ENCODE assay signal across 15 cellular contexts in genomic region chr10:119336599-119336998, GRCh38.
DNase-seq lines count a peak whose midpoint lies in the region; ATAC-seq, FAIRE-seq and TF ChIP-seq lines count a peak whose summit lies in the region.
"Had no signal": no experiment of that assay in that cellular context is flagged by ENCODE, and none has a peak within 500 bp of the region (broad histone marks: within the 10 kb centered on the region; RNA-seq: fewer than 3 reads in every experiment).

No MANE protein-coding gene starts in this region.

- H3K9me3 ChIP-seq in liver (ENCODE audit: control insufficient read depth in 4 of 4, low read length in 3 of 4) (no peaks in the 10 kb centered on the region), HepG2 (ENCODE audit: low read length) (no peaks in the 10 kb centered on the region), left ventricle myocardium inferior (replicated peaks) (no peaks in the 10 kb centered on the region), neural progenitor cell (ENCODE audit: low read depth) (no peaks in the 10 kb centered on the region)
- H3K9me3 ChIP-seq: BLaER1 treated with 17β-estradiol and CSF1 and Interleukin-3, amounts not matched to agents 10 nM and 100 nM; Peyer's patch had no signal

- H2AFZ ChIP-seq in HepG2 (ENCODE audit: low read length) (no peak overlapping the region), neural progenitor cell (replicated peaks) (no peak overlapping the region)

- H3K9ac ChIP-seq in liver (ENCODE audit: low read depth in 1 of 2, low read length in 2 of 2): no peak overlapping the region
- no peak overlapping the region for H3K9ac ChIP-seq in HepG2 (ENCODE audit: insufficient read depth, low read depth, low read length)
- H3K9ac ChIP-seq in neural progenitor cell: no peak overlapping the region
- H3K9ac ChIP-seq: BLaER1 treated with 17β-estradiol and CSF1 and Interleukin-3, amounts not matched to agents 10 nM and 100 nM had no signal

- H3K36me3 ChIP-seq in liver (ENCODE audit: control insufficient read depth in 4 of 4, insufficient read depth in 3 of 4, low read depth in 1 of 4, low read length in 3 of 4): no peaks in the 10 kb centered on the region
- peaks cover 0 to 8% of the 10 kb centered on the region in 2 experiments; a peak in 3 of 5 replicates for H3K36me3 ChIP-seq in HepG2 (replicated peaks in 1 of 2; ENCODE audit: control insufficient read depth in 1 of 2, insufficient read depth in 2 of 2, low read length in 2 of 2)
- H3K36me3 ChIP-seq in left ventricle myocardium inferior: no peaks in the 10 kb centered on the region
- no peaks in the 10 kb centered on the region for H3K36me3 ChIP-seq in neural progenitor cell
- H3K36me3 ChIP-seq: BLaER1 treated with 17β-estradiol and CSF1 and Interleukin-3, amounts not matched to agents 10 nM and 100 nM; Peyer's patch had no signal

- peaks cover 39% of the 10 kb centered on the region for H3K4me1 Mint-ChIP-seq in neural progenitor cell
- H3K4me1 Mint-ChIP-seq in activated CD4-positive, alpha-beta T cell treated with anti-CD3 and anti-CD28 coated beads for 36 hours: peaks cover 22% of the 10 kb centered on the region

- H3K27me3 ChIP-seq in liver (ENCODE audit: control insufficient read depth in 4 of 4, insufficient read depth in 4 of 4, low read length in 3 of 4) (no peaks in the 10 kb centered on the region), HepG2 (ENCODE audit: control insufficient read depth in 1 of 2, insufficient read depth in 2 of 2, low read length in 2 of 2) (no peaks in the 10 kb centered on the region), left ventricle myocardium inferior (ENCODE audit: low read depth) (no peaks in the 10 kb centered on the region), neural progenitor cell (no peaks in the 10 kb centered on the region), foreskin keratinocyte (no peaks in the 10 kb centered on the region)
- H3K27me3 ChIP-seq: BLaER1 treated with 17β-estradiol and CSF1 and Interleukin-3, amounts not matched to agents 10 nM and 100 nM; Peyer's patch had no signal

- no peaks in the 10 kb centered on the region for H3K79me2 ChIP-seq in HepG2 (ENCODE audit: insufficient read depth, low read length)
- H3K79me2 ChIP-seq in neural progenitor cell (ENCODE audit: low read depth): no peaks in the 10 kb centered on the region

- FAIRE-seq in HepG2 (lab: Jason Lieb, UNC): no peak

- no peaks in the 10 kb centered on the region for H3K9me3 Mint-ChIP-seq in neural progenitor cell
- H3K9me3 Mint-ChIP-seq in activated CD4-positive, alpha-beta T cell treated with anti-CD3 and anti-CD28 coated beads for 36 hours (ENCODE audit: low read depth): no peaks in the 10 kb centered on the region
- H3K9me3 Mint-ChIP-seq: H9 had no signal

- CTCF ChIA-PET in HepG2 (lab: Yijun Ruan, JAX; ENCODE audit: low intra/inter-chr PET ratio, low total read pairs) (no interaction called here), HEK293T (lab: Yijun Ruan, JAX) (no interaction called here)
- CTCF ChIA-PET in activated CD4-positive, alpha-beta T cell treated with anti-CD3 and anti-CD28 coated beads for 36 hours (lab: Charles Lee): interaction anchor here (0.6 to 0.9 kb wide), 2 partner anchors 9 to 314 kb away, joined by 3 to 5 read pairs; no protein-coding TSS in a partner anchor

- TF ChIP-seq RAD21 in liver (IDR thresholded peaks at IDR 0.05) (no peak), HepG2 (CRISPR knock-in tag; IDR thresholded peaks at IDR 0.05) (no peak)

- peaks cover 4% of the 10 kb centered on the region for H3K36me3 Mint-ChIP-seq in neural progenitor cell
- peaks cover 16% of the 10 kb centered on the region for H3K36me3 Mint-ChIP-seq in activated CD4-positive, alpha-beta T cell treated with anti-CD3 and anti-CD28 coated beads for 36 hours (ENCODE audit: low read depth)

- ATAC-seq in HepG2 (no peak), foreskin keratinocyte (no peak)
- ATAC-seq in activated CD4-positive, alpha-beta T cell treated with anti-CD3 and anti-CD28 coated beads for 36 hours: no peak

- DNase-seq in HepG2 (ENCODE audit: low spot score): no peak
- DNase-seq in left ventricle myocardium inferior: peak; percentile 69
- no peak for DNase-seq in neural progenitor cell (ENCODE audit: low spot score)
- no peak for DNase-seq in foreskin keratinocyte
- no peak for DNase-seq in HuH-7.5 (ENCODE audit: low spot score)
- no peak for DNase-seq in activated CD4-positive, alpha-beta T cell treated with anti-CD3 and anti-CD28 coated beads for 36 hours
- no peak for DNase-seq in HEK293T (ENCODE audit: extremely low spot score)
- DNase-seq: 8988T, H9, Kasumi-1, NCI-H1105 treated with DMSO at 0.1 percent for 48 hours, NCI-H187 treated with DMSO at 0.1 percent for 48 hours had no signal

- no peak overlapping the region for H3K4me3 ChIP-seq in liver (ENCODE audit: low read depth in 1 of 3, low read length in 3 of 3)
- H3K4me3 ChIP-seq in HepG2 (replicated peaks in 1 of 3; ENCODE audit: insufficient read depth in 1 of 3, low read depth in 2 of 3, low read length in 3 of 3): no peak overlapping the region
- no peak overlapping the region for H3K4me3 ChIP-seq in left ventricle myocardium inferior
- no peak overlapping the region for H3K4me3 ChIP-seq in neural progenitor cell
- H3K4me3 ChIP-seq: BLaER1 treated with 17β-estradiol and CSF1 and Interleukin-3, amounts not matched to agents 10 nM and 100 nM; Peyer's patch had no signal

- H3K27ac ChIP-seq in liver (ENCODE audit: low read depth in 1 of 2, low read length in 2 of 2): peak overlapping the region; percentile 51 to 59
- no peak overlapping the region for H3K27ac ChIP-seq in HepG2 (ENCODE audit: extremely low read length, insufficient read depth, low read length)
- peak overlapping the region; percentile 93 for H3K27ac ChIP-seq in left ventricle myocardium inferior (replicated peaks)
- H3K27ac ChIP-seq in neural progenitor cell: no peak overlapping the region
- H3K27ac ChIP-seq in foreskin keratinocyte: no peak overlapping the region
- H3K27ac ChIP-seq: BLaER1 treated with 17β-estradiol and CSF1 and Interleukin-3, amounts not matched to agents 10 nM and 100 nM; Peyer's patch had no signal

- POLR2A ChIA-PET in HepG2 (lab: Yijun Ruan, JAX) (no interaction called here), HEK293T (lab: Yijun Ruan, JAX) (no interaction called here)
- POLR2A ChIA-PET in activated CD4-positive, alpha-beta T cell treated with anti-CD3 and anti-CD28 coated beads for 36 hours (lab: Charles Lee): no interaction called here

- H3F3A ChIP-seq in neural progenitor cell (ENCODE audit: low read depth): no peaks in the 10 kb centered on the region

- WGBS in liver: 78% methylated on average over 17 of the region's 17 CpGs
- WGBS in HepG2 (ENCODE audit: low lambda C conversion rate): 94% methylated on average over 12 of the region's 17 CpGs

- TF ChIP-seq POLR2A in HepG2 (IDR thresholded peaks at IDR 0.05; ENCODE audit: insufficient read depth in 1 of 2, low read depth in 2 of 2, low read length in 2 of 2): no peak

- H4K20me1 ChIP-seq in HepG2 (ENCODE audit: insufficient read depth, low read length) (no peaks in the 10 kb centered on the region), neural progenitor cell (ENCODE audit: low read depth) (no peaks in the 10 kb centered on the region)

- peak overlapping the region; percentile 63 for H3K27ac Mint-ChIP-seq in neural progenitor cell
- H3K27ac Mint-ChIP-seq in activated CD4-positive, alpha-beta T cell treated with anti-CD3 and anti-CD28 coated beads for 36 hours: no peak overlapping the region

- TF ChIP-seq EP300 in HepG2 (IDR thresholded peaks at IDR 0.05; ENCODE audit: low read depth in 2 of 2, low read length in 2 of 2): no peak
- no peak for TF ChIP-seq EP300 in HepG2 (CRISPR knock-in tag; IDR thresholded peaks at IDR 0.05; ENCODE audit: borderline replicate concordance)

- H3K4me1 ChIP-seq in liver (ENCODE audit: control insufficient read depth in 4 of 4, insufficient read depth in 4 of 4, low read length in 3 of 4): peaks cover 0 to 11% (median 4%) of the 10 kb centered on the region in 4 donors
- H3K4me1 ChIP-seq in HepG2 (ENCODE audit: insufficient read depth, low read length): peaks cover 39% of the 10 kb centered on the region
- H3K4me1 ChIP-seq in left ventricle myocardium inferior: peaks cover 97% of the 10 kb centered on the region
- H3K4me1 ChIP-seq in neural progenitor cell: peaks cover 14% of the 10 kb centered on the region
- H3K4me1 ChIP-seq in foreskin keratinocyte: peaks cover 5% of the 10 kb centered on the region

- intact Hi-C loops in HepG2 (cut with micrococcal nuclease; ENCODE audit: unreplicated experiment) (no loop called here), left ventricle myocardium inferior (cut with micrococcal nuclease) (no loop called here)
- intact Hi-C loops in activated CD4-positive, alpha-beta T cell treated with anti-CD3 and anti-CD28 coated beads for 36 hours (cut with DNase I, micrococcal nuclease): loop anchor here in 1 of 2 experiments (10.0 kb wide), 1 partner anchor 342 kb away; no protein-coding TSS in a partner anchor

- no TSS peak for BruUV-seq in HepG2 (replicated peaks; lab: Mats Ljungman, UMichigan)

- H3K27me3 Mint-ChIP-seq in neural progenitor cell (ENCODE audit: insufficient read depth, low read depth): peaks cover 2% of the 10 kb centered on the region
- no peaks in the 10 kb centered on the region for H3K27me3 Mint-ChIP-seq in activated CD4-positive, alpha-beta T cell treated with anti-CD3 and anti-CD28 coated beads for 36 hours

- TF ChIP-seq CTCF in liver (IDR thresholded peaks at IDR 0.05; ENCODE audit: low read depth, low read length, missing input control) (no peak), HepG2 (CRISPR knock-in tag; IDR thresholded peaks at IDR 0.05) (no peak), left ventricle myocardium inferior (IDR thresholded peaks at IDR 0.05; ENCODE audit: borderline replicate concordance) (no peak), neural progenitor cell (IDR thresholded peaks at IDR 0.05) (no peak), foreskin keratinocyte (conservative IDR thresholded peaks at IDR 0.05) (no peak)

- H3K4me2 ChIP-seq in HepG2 (ENCODE audit: low read depth, low read length) (no peak overlapping the region), neural progenitor cell (no peak overlapping the region)
- H3K4me2 ChIP-seq: BLaER1 treated with 17β-estradiol and CSF1 and Interleukin-3, amounts not matched to agents 10 nM and 100 nM had no signal

- H3K4me3 Mint-ChIP-seq in neural progenitor cell: no peak overlapping the region
- no peak overlapping the region for H3K4me3 Mint-ChIP-seq in activated CD4-positive, alpha-beta T cell treated with anti-CD3 and anti-CD28 coated beads for 36 hours
- H3K4me3 Mint-ChIP-seq: H9 had no signal

- in situ Hi-C loops in HepG2 (cut with HindIII; ENCODE audit: extremely low pct_ligation_motif_present, low pct_unique_long_range_greater_than_20kb): no loop called here

TF ChIP-seq in liver, 16 proteins besides CTCF, POLR2A, EP300 and RAD21 (continues in another document):
- TF ChIP-seq YY1 (IDR thresholded peaks at IDR 0.05): no peak

TF ChIP-seq in HEK293T, 16 proteins besides CTCF, POLR2A, EP300 and RAD21 (continues in another document):
- TF ChIP-seq HDGF (IDR thresholded peaks at IDR 0.05; ENCODE audit: borderline replicate concordance): no peak
- no peak for TF ChIP-seq L3MBTL2 (conservative IDR thresholded peaks at IDR 0.05)
- no peak for TF ChIP-seq FOXK2 (IDR thresholded peaks at IDR 0.05)
- TF ChIP-seq FOXM1 (IDR thresholded peaks at IDR 0.05; ENCODE audit: borderline replicate concordance): no peak
- TF ChIP-seq LEF1 (IDR thresholded peaks at IDR 0.05; ENCODE audit: borderline replicate concordance): no peak
- TF ChIP-seq ELF4 (IDR thresholded peaks at IDR 0.05): no peak
- no peak for TF ChIP-seq NFRKB (IDR thresholded peaks at IDR 0.05)

Comparison
In these comparisons a context has a peak if more than half of its experiments do, and no peak if none do; other contexts are left out.
1. H3K27ac ChIP-seq: peak in liver (2 of 2) and left ventricle myocardium inferior (single experiment); none in HepG2 (single experiment), neural progenitor cell (single experiment) and foreskin keratinocyte (single experiment).